ENCODE assay signal across 15 cellular contexts in genomic region chr17:41932821-41933389, GRCh38. TPM values are rescaled to one million over a fixed set of nuclear protein-coding genes. Genes with fewer than 3 reads are reported as not detected.
DNase-seq lines count a peak whose midpoint lies in the region; ATAC-seq and TF ChIP-seq lines count a peak whose summit lies in the region.
"Had no signal": no experiment of that assay in that cellular context is flagged by ENCODE, and none has a peak within 500 bp of the region (broad histone marks: within the 10 kb centered on the region; RNA-seq: fewer than 3 reads in every experiment).

No MANE protein-coding gene starts in this region.

- H3F3A ChIP-seq in MM.1S (ENCODE audit: insufficient read depth, low read length) = peaks cover 13% of the 10 kb centered on the region; the same call in 1 of the 2 replicates

- no peak overlapping the region for H3K4ac ChIP-seq in neuronal stem cell (ENCODE audit: low read length)

- H4K20me1 ChIP-seq in MM.1S (ENCODE audit: insufficient read depth, low read length) = no peaks in the 10 kb centered on the region

- no peak overlapping the region for H2BK120ac ChIP-seq in neuronal stem cell (ENCODE audit: low read depth, low read length)

- H3K27ac Mint-ChIP-seq in CD8-positive, alpha-beta memory T cell = peak overlapping the region in 5 of 8 donors; percentile 24 to 90 (median 68)
- H3K27ac Mint-ChIP-seq in T-helper 17 cell = peak overlapping the region; percentile 63
- peak overlapping the region in 5 of 9 donors; percentile 15 to 90 (median 78) for H3K27ac Mint-ChIP-seq in naive thymus-derived CD4-positive, alpha-beta T cell

- H2BK15ac ChIP-seq in neuronal stem cell (ENCODE audit: low read length) = no peak overlapping the region

- H4K91ac ChIP-seq in neuronal stem cell (ENCODE audit: low read depth, low read length, poor library complexity) = no peak overlapping the region

- no peaks in the 10 kb centered on the region for H3K36me3 ChIP-seq in CD8-positive, alpha-beta memory T cell (ENCODE audit: insufficient read depth, low read length)
- no peaks in the 10 kb centered on the region for H3K36me3 ChIP-seq in MM.1S (replicated peaks; ENCODE audit: insufficient read depth, low read length)
- no peaks in the 10 kb centered on the region for H3K36me3 ChIP-seq in naive thymus-derived CD4-positive, alpha-beta T cell (ENCODE audit: control insufficient read depth in 2 of 3, insufficient read depth in 3 of 3, low read length in 3 of 3)
- H3K36me3 ChIP-seq in neuronal stem cell (replicated peaks in 1 of 2; ENCODE audit: control insufficient read depth in 2 of 2, insufficient read depth in 2 of 2, low read length in 2 of 2) = peaks cover 14 to 29% of the 10 kb centered on the region in 2 donors
- H3K36me3 ChIP-seq: gastrocnemius medialis had no signal

- H3K4me3 ChIP-seq in CD8-positive, alpha-beta memory T cell (ENCODE audit: low read length) = no peak overlapping the region
- H3K4me3 ChIP-seq in MM.1S (ENCODE audit: low read length) (no peak overlapping the region), neuronal stem cell (ENCODE audit: low read length in 2 of 2) (no peak overlapping the region)
- no peak overlapping the region for H3K4me3 ChIP-seq in naive thymus-derived CD4-positive, alpha-beta T cell (ENCODE audit: low read length)
- H3K4me3 ChIP-seq: gastrocnemius medialis, skin epidermis had no signal

- H3K4me1 Mint-ChIP-seq in CD8-positive, alpha-beta memory T cell = peaks cover 19 to 26% (median 24%) of the 10 kb centered on the region in 3 donors
- peaks cover 18% of the 10 kb centered on the region for H3K4me1 Mint-ChIP-seq in T-helper 17 cell
- H3K4me1 Mint-ChIP-seq in naive thymus-derived CD4-positive, alpha-beta T cell = peaks cover 18 to 43% (median 24%) of the 10 kb centered on the region in 7 donors

- H3K9me3 Mint-ChIP-seq in CD8-positive, alpha-beta memory T cell = no peaks in the 10 kb centered on the region
- H3K9me3 Mint-ChIP-seq in naive thymus-derived CD4-positive, alpha-beta T cell = peaks cover 0 to 3% (median 0%) of the 10 kb centered on the region in 11 donors
- H3K9me3 Mint-ChIP-seq: stimulated activated naive CD8-positive, alpha-beta T cell treated with anti-CD3 and anti-CD28 coated beads, Interleukin-15, amount 100 ng/mL, for 72 hours had no signal

- no peak for TF ChIP-seq CTCF in MM.1S (IDR thresholded peaks at IDR 0.05; ENCODE audit: low read length)

- H3K4me3 Mint-ChIP-seq in CD8-positive, alpha-beta memory T cell = peak overlapping the region in 2 of 7 donors; percentile 9 to 69
- no peak overlapping the region for H3K4me3 Mint-ChIP-seq in T-helper 17 cell
- peak overlapping the region in 3 of 10 donors; percentile 0 to 77 (median 36) for H3K4me3 Mint-ChIP-seq in naive thymus-derived CD4-positive, alpha-beta T cell

- no peak overlapping the region for H2BK5ac ChIP-seq in neuronal stem cell (ENCODE audit: low read length)

- no peak overlapping the region for H3K23ac ChIP-seq in neuronal stem cell (ENCODE audit: low read depth, low read length, poor library complexity)

- peaks cover 20% of the 10 kb centered on the region for H3K4me1 ChIP-seq in CD8-positive, alpha-beta memory T cell (ENCODE audit: insufficient read depth, low read length)
- peaks cover 21% of the 10 kb centered on the region for H3K4me1 ChIP-seq in MM.1S (ENCODE audit: low read length)
- H3K4me1 ChIP-seq in naive thymus-derived CD4-positive, alpha-beta T cell (ENCODE audit: control insufficient read depth in 2 of 2, insufficient read depth in 2 of 2, low read length in 2 of 2) = peaks cover 9 to 11% of the 10 kb centered on the region in 2 donors
- peaks cover 2 to 11% of the 10 kb centered on the region in 2 donors for H3K4me1 ChIP-seq in neuronal stem cell (ENCODE audit: control insufficient read depth in 2 of 2, insufficient read depth in 1 of 2, low read depth in 1 of 2, low read length in 2 of 2)

- H3K9ac ChIP-seq in MM.1S (ENCODE audit: low read length) (no peak overlapping the region), neuronal stem cell (ENCODE audit: low read depth, low read length, poor library complexity) (no peak overlapping the region)

- no peak overlapping the region for H3K4me2 ChIP-seq in MM.1S (ENCODE audit: low read depth, low read length)
- H3K4me2 ChIP-seq in neuronal stem cell (ENCODE audit: insufficient read depth, low read length, poor library complexity, severe bottlenecking) = no peak overlapping the region

- no peak for ATAC-seq in T-helper 17 cell
- no peak for ATAC-seq in naive thymus-derived CD4-positive, alpha-beta T cell
- no peak for ATAC-seq in HG02981 (IDR thresholded peaks at IDR 0.05; ENCODE audit: unreplicated experiment)
- no peak for ATAC-seq in HG03439 (IDR thresholded peaks at IDR 0.05; ENCODE audit: unreplicated experiment)
- no peak for ATAC-seq in HG02938 (IDR thresholded peaks at IDR 0.05; ENCODE audit: unreplicated experiment)
- ATAC-seq: gastrocnemius medialis; stimulated activated naive CD8-positive, alpha-beta T cell treated with anti-CD3 and anti-CD28 coated beads, Interleukin-15, amount 100 ng/mL, for 72 hours had no signal

- no peaks in the 10 kb centered on the region for H3K27me3 ChIP-seq in CD8-positive, alpha-beta memory T cell (ENCODE audit: insufficient read depth, low read length, poor library complexity, severe bottlenecking)
- H3K27me3 ChIP-seq in MM.1S (replicated peaks; ENCODE audit: insufficient read depth, low read length) (no peaks in the 10 kb centered on the region), neuronal stem cell (ENCODE audit: control insufficient read depth in 3 of 3, insufficient read depth in 3 of 3, low read depth in 1 of 3, low read length in 3 of 3) (no peaks in the 10 kb centered on the region)
- H3K27me3 ChIP-seq in naive thymus-derived CD4-positive, alpha-beta T cell (ENCODE audit: control insufficient read depth in 2 of 2, insufficient read depth in 2 of 2, low read length in 2 of 2) = no peaks in the 10 kb centered on the region
- H3K27me3 ChIP-seq: gastrocnemius medialis had no signal

- DNase-seq in CD8-positive, alpha-beta memory T cell = no peak
- DNase-seq in MM.1S = no peak
- no peak for DNase-seq in T-helper 17 cell
- DNase-seq in naive thymus-derived CD4-positive, alpha-beta T cell = no peak
- no peak for DNase-seq in neuronal stem cell (ENCODE audit: low spot score)
- DNase-seq: activated CD4-positive, alpha-beta T cell treated with anti-CD3 and anti-CD28 coated beads for 4 hours; activated gamma-delta T cell; Caco-2; gastrocnemius medialis; mammary epithelial cell; stimulated activated naive CD8-positive, alpha-beta T cell treated with anti-CD3 and anti-CD28 coated beads, Interleukin-15, amount 100 ng/mL, for 72 hours had no signal

- no peaks in the 10 kb centered on the region for H3K79me1 ChIP-seq in neuronal stem cell (ENCODE audit: low read depth, low read length)

- no peak overlapping the region for H4K8ac ChIP-seq in neuronal stem cell (ENCODE audit: low read depth, low read length)

- H3K18ac ChIP-seq in neuronal stem cell (ENCODE audit: low read length) = no peak overlapping the region

- CTCF ChIA-PET in CD8-positive, alpha-beta memory T cell (lab: Charles Lee) = interaction anchor here (0.7 to 1.1 kb wide), 3 partner anchors 85 to 434 kb away, joined by 3 read pairs; partner anchors contain the start of gene DNAJC7
- CTCF ChIA-PET in naive thymus-derived CD4-positive, alpha-beta T cell (lab: Charles Lee) = no interaction called here

- no peak overlapping the region for H2AK5ac ChIP-seq in neuronal stem cell (ENCODE audit: low read depth, low read length)

- H3K14ac ChIP-seq in neuronal stem cell (ENCODE audit: low read length) = no peak overlapping the region

- H3K27me3 Mint-ChIP-seq in CD8-positive, alpha-beta memory T cell = peaks cover 4 to 8% of the 10 kb centered on the region in 2 donors
- no peaks in the 10 kb centered on the region for H3K27me3 Mint-ChIP-seq in T-helper 17 cell
- no peaks in the 10 kb centered on the region for H3K27me3 Mint-ChIP-seq in naive thymus-derived CD4-positive, alpha-beta T cell
- H3K27me3 Mint-ChIP-seq: stimulated activated naive CD8-positive, alpha-beta T cell treated with anti-CD3 and anti-CD28 coated beads, Interleukin-15, amount 100 ng/mL, for 72 hours had no signal

- no peaks in the 10 kb centered on the region for H3K9me2 ChIP-seq in MM.1S (replicated peaks; ENCODE audit: insufficient read depth, low read length)

- H2AFZ ChIP-seq in MM.1S (ENCODE audit: low read length) = 0 out of 2 replicates have a peak overlapping the region, but pooled peaks have one; percentile 11
- no peak overlapping the region for H2AFZ ChIP-seq in neuronal stem cell (ENCODE audit: low read length)

- intact Hi-C loops in naive thymus-derived CD4-positive, alpha-beta T cell (cut with micrococcal nuclease) = no loop called here

- H3K36me3 Mint-ChIP-seq in CD8-positive, alpha-beta memory T cell = peaks cover 0 to 5% (median 0%) of the 10 kb centered on the region in 3 donors
- no peaks in the 10 kb centered on the region for H3K36me3 Mint-ChIP-seq in T-helper 17 cell (ENCODE audit: low read depth)
- H3K36me3 Mint-ChIP-seq in naive thymus-derived CD4-positive, alpha-beta T cell = peaks cover 0 to 6% (median 0%) of the 10 kb centered on the region in 5 donors

- no peaks in the 10 kb centered on the region for H3K9me3 ChIP-seq in CD8-positive, alpha-beta memory T cell (ENCODE audit: low read length)
- H3K9me3 ChIP-seq in MM.1S (replicated peaks; ENCODE audit: insufficient read depth, low read length) = no peaks in the 10 kb centered on the region
- H3K9me3 ChIP-seq in T-helper 17 cell (ENCODE audit: control insufficient read depth, low read length, poor library complexity, severe bottlenecking) = no peaks in the 10 kb centered on the region
- no peaks in the 10 kb centered on the region for H3K9me3 ChIP-seq in naive thymus-derived CD4-positive, alpha-beta T cell (ENCODE audit: control insufficient read depth in 2 of 3, low read length in 3 of 3)
- no peaks in the 10 kb centered on the region for H3K9me3 ChIP-seq in neuronal stem cell (replicated peaks in 1 of 2; ENCODE audit: control insufficient read depth in 2 of 2, insufficient read depth in 1 of 2, low read depth in 1 of 2, low read length in 2 of 2)
- H3K9me3 ChIP-seq: Caco-2, gastrocnemius medialis had no signal

- peak overlapping the region; percentile 10 for H3K27ac ChIP-seq in CD8-positive, alpha-beta memory T cell (ENCODE audit: low read depth, low read length)
- peak overlapping the region; percentile 37; the same call in 1 of the 2 replicates for H3K27ac ChIP-seq in MM.1S (ENCODE audit: low read length)
- H3K27ac ChIP-seq in naive thymus-derived CD4-positive, alpha-beta T cell (ENCODE audit: low read depth, low read length) = no peak overlapping the region
- no peak overlapping the region for H3K27ac ChIP-seq in neuronal stem cell (replicated peaks; ENCODE audit: low read length)
- H3K27ac ChIP-seq: gastrocnemius medialis had no signal

- POLR2A ChIA-PET in CD8-positive, alpha-beta memory T cell (lab: Charles Lee) = interaction anchor here (0.6 to 0.7 kb wide), 2 partner anchors 289 to 1871 kb away, joined by 5 to 7 read pairs; no protein-coding TSS in a partner anchor
- POLR2A ChIA-PET in naive thymus-derived CD4-positive, alpha-beta T cell (lab: Charles Lee) = interaction anchor here (0.6 to 0.7 kb wide), 2 partner anchors 33 to 1020 kb away, joined by 3 to 11 read pairs; no protein-coding TSS in a partner anchor

- H2BK12ac ChIP-seq in neuronal stem cell (ENCODE audit: low read length) = no peak overlapping the region

- no CpG with 5 or more reads among the region's 2 CpGs for WGBS in neuronal stem cell (ENCODE audit: extremely low coverage in 2 of 2, insufficient read length in 2 of 2, insufficient replicate concordance in 1 of 2), 2 donors

- peaks cover 14% of the 10 kb centered on the region for H3K79me2 ChIP-seq in MM.1S (ENCODE audit: low read length)

RNA-seq across cellular contexts. Expression of gene ODAD4, which starts 2.5 kb away (rescaled TPM):
- under 1 TPM; 0.53 to 0.57 TPM for total RNA-seq in CD8-positive, alpha-beta memory T cell
- 0.10 TPM for polyA plus RNA-seq in CD8-positive, alpha-beta memory T cell
- total RNA-seq in T-helper 17 cell = 1 to 10 TPM; 3.7 to 4.3 TPM
- total RNA-seq in naive thymus-derived CD4-positive, alpha-beta T cell = 1 to 10 TPM in 3 of 5 experiments, under 1 TPM in 1, not detected in 1; 0.16 to 4.1 (median 1.6) TPM
- polyA plus RNA-seq in naive thymus-derived CD4-positive, alpha-beta T cell = under 1 TPM; 0.10 to 0.40 TPM
- 4.5 TPM for polyA plus RNA-seq in neuronal stem cell (2013, experiment 1 of 2)
- polyA plus RNA-seq in neuronal stem cell (2013, experiment 2 of 2) = 4.2 TPM

RNA-seq across cellular contexts. Expression of gene ACLY, which starts 14.2 kb away (rescaled TPM):
- 100 to 1,000 TPM; 188 to 189 TPM for total RNA-seq in CD8-positive, alpha-beta memory T cell
- polyA plus RNA-seq in CD8-positive, alpha-beta memory T cell = 70.6 TPM
- 10 to 100 TPM; 65.5 to 73.4 TPM for total RNA-seq in T-helper 17 cell
- 100 to 1,000 TPM in 1 of 5 experiments, 10 to 100 TPM in 4; 59.2 to 154 (median 70.8) TPM for total RNA-seq in naive thymus-derived CD4-positive, alpha-beta T cell
- 10 to 100 TPM; 42.7 to 51.9 TPM for polyA plus RNA-seq in naive thymus-derived CD4-positive, alpha-beta T cell
- 106 TPM for polyA plus RNA-seq in neuronal stem cell (2013, experiment 1 of 2)
- polyA plus RNA-seq in neuronal stem cell (2013, experiment 2 of 2) = 109 TPM

RNA-seq across cellular contexts. Expression of gene CNP, which starts 33.7 kb away (rescaled TPM):
- total RNA-seq in CD8-positive, alpha-beta memory T cell = 10 to 100 TPM; 70.3 to 71.6 TPM
- polyA plus RNA-seq in CD8-positive, alpha-beta memory T cell = 35.3 TPM
- 10 to 100 TPM; 21.0 to 23.4 TPM for total RNA-seq in T-helper 17 cell
- 10 to 100 TPM; 29.6 to 86.3 (median 32.5) TPM for total RNA-seq in naive thymus-derived CD4-positive, alpha-beta T cell
- 10 to 100 TPM; 32.3 to 34.2 TPM for polyA plus RNA-seq in naive thymus-derived CD4-positive, alpha-beta T cell
- 44.2 TPM for polyA plus RNA-seq in neuronal stem cell (2013, experiment 1 of 2)
- 43.2 TPM for polyA plus RNA-seq in neuronal stem cell (2013, experiment 2 of 2)

Comparison
In these comparisons a context has a peak if more than half of its experiments do, and no peak if none do; other contexts are left out.
1. H3K27ac ChIP-seq: peak in CD8-positive, alpha-beta memory T cell (single experiment) and MM.1S (single experiment); none in naive thymus-derived CD4-positive, alpha-beta T cell (single experiment) and neuronal stem cell (single experiment).
2. Peak in every context shown above with its lines, with median percentiles within 50 percentile points of each other: H3K27ac Mint-ChIP-seq.